Comparison of ENCODE assay signal across 33 cellular contexts in genomic region chr12:40122842-40123241, GRCh38.
"Had no signal": no experiment of that assay in that cellular context is flagged by ENCODE, and none has a peak within 500 bp of the region (broad histone marks: within the 10 kb centered on the region; RNA-seq: fewer than 3 reads in every experiment).

No MANE protein-coding gene starts in this region.

- H3K27me3 ChIP-seq: adrenal gland, body of pancreas, brain microvascular endothelial cell, breast epithelium had no signal

- H3K9me3 ChIP-seq: adrenal gland, body of pancreas, breast epithelium had no signal

- H3K4me1 ChIP-seq: adrenal gland, body of pancreas, breast epithelium had no signal

- H3K4me3 ChIP-seq: adrenal gland, body of pancreas, breast epithelium had no signal

- FAIRE-seq: astrocyte, TTC549 had no signal

- H3K27ac ChIP-seq: adrenal gland, body of pancreas, brain microvascular endothelial cell, breast epithelium, VCaP had no signal

- ATAC-seq: activated CD8-positive, alpha-beta T cell treated with anti-CD3 and anti-CD28 coated beads for 36 hours; activated naive CD4-positive, alpha-beta T cell treated with anti-CD3 and anti-CD28 coated beads, Interleukin-2, amount 50 U/mL, for 72 hours; activated T-cell treated with anti-CD3 and anti-CD28 coated beads, Interleukin-2, amount 50 U/mL, for 4 hours; activated T-cell treated with anti-CD3 and anti-CD28 coated beads, Interleukin-2, amount 50 U/mL, for 72 hours; activated T-helper 17 cell treated with anti-CD3 and anti-CD28 coated beads, Interleukin-2, amount 50 U/mL, for 72 hours; body of pancreas had no signal

- H3K36me3 ChIP-seq: adrenal gland, brain microvascular endothelial cell, breast epithelium had no signal

- DNase-seq: activated B cell treated with CpG ODN at 0.5 μM for 24 hours; activated CD4-positive, alpha-beta memory T cell treated with anti-CD3 and anti-CD28 coated beads for 36 hours; activated CD4-positive, alpha-beta T cell treated with anti-CD3 and anti-CD28 coated beads for 4 hours; activated CD4-positive, alpha-beta T cell treated with anti-CD3 and anti-CD28 coated beads, Interleukin-2, amount 10 ng/mL, durations not matched to agents 24 days and 14 days; activated CD4-positive, alpha-beta T cell treated with anti-CD3 and anti-CD28 coated beads, Interleukin-2, amount 50 U/mL, for 1 hour; activated CD4-positive, alpha-beta T cell treated with anti-CD3 and anti-CD28 coated beads, Interleukin-2, amount 50 U/mL, for 4 hours; activated CD4-positive, CD25-positive, alpha-beta regulatory T cell treated with anti-CD3 and anti-CD28 coated beads, Interleukin-2, amount 50 U/mL, for 72 hours; activated CD8-positive, alpha-beta memory T cell treated with anti-CD3 and anti-CD28 coated beads, Interleukin-2, amount 50 U/mL, for 4 hours; activated CD8-positive, alpha-beta T cell treated with anti-CD3 and anti-CD28 coated beads for 36 hours; activated effector memory CD4-positive, alpha-beta T cell treated with anti-CD3 and anti-CD28 coated beads, Interleukin-2, amount 50 U/mL, for 16 hours; activated gamma-delta T cell treated with Interleukin-2 at 50 U/mL for 16 hours; activated naive CD4-positive, alpha-beta T cell; activated naive CD4-positive, alpha-beta T cell treated with anti-CD3 and anti-CD28 coated beads for 36 hours; activated naive CD4-positive, alpha-beta T cell treated with anti-CD3 and anti-CD28 coated beads, Interleukin-2, amount 50 U/mL, for 16 hours; activated naive CD8-positive, alpha-beta T cell treated with anti-CD3 and anti-CD28 coated beads for 36 hours; activated T-cell treated with anti-CD3 and anti-CD28 coated beads for 4 hours; activated T-cell treated with anti-CD3 and anti-CD28 coated beads, Interleukin-2, amount 50 U/mL, for 1 hour; activated T-cell treated with anti-CD3 and anti-CD28 coated beads, Interleukin-2, amount 50 U/mL, for 4 hours; activated T-cell treated with anti-CD3 and anti-CD28 coated beads, Interleukin-2, amount 50 U/mL, for 72 hours; adrenal gland; amniotic stem cell; aorta; body of pancreas; brain microvascular endothelial cell; central memory CD4-positive, alpha-beta T cell; T-helper 2 cell; T-helper 9 cell had no signal
